ENCODE assay signal across 8 cellular contexts in genomic region chr12:67482751-67483661, GRCh38.
DNase-seq lines count a peak whose midpoint lies in the region; ATAC-seq and TF ChIP-seq lines count a peak whose summit lies in the region.

No MANE protein-coding gene starts in this region.

- H3K27me3 Mint-ChIP-seq in T-helper 1 cell treated with Interleukin-12 subunit alpha and Interleukin-12 subunit beta and Interleukin-4 antibody, amounts not matched to agents 30 μg/mL and 1 μg/mL, for 36 hours (ENCODE audit: low read depth): no peaks in the 10 kb centered on the region

- no peak overlapping the region for H3K27ac ChIP-seq in HL-60 (replicated peaks)

- TF ChIP-seq CTCF in AG10803 (conservative IDR thresholded peaks at IDR 0.05; ENCODE audit: low read length) (no peak), HL-60 (IDR thresholded peaks at IDR 0.05; ENCODE audit: insufficient read depth, low read length) (no peak), astrocyte of the cerebellum (IDR thresholded peaks at IDR 0.05; ENCODE audit: low read depth, low read length, missing control alignments) (no peak)

- H3K27ac Mint-ChIP-seq in T-helper 1 cell treated with Interleukin-12 subunit alpha and Interleukin-12 subunit beta and Interleukin-4 antibody, amounts not matched to agents 30 μg/mL and 1 μg/mL, for 36 hours: peak overlapping the region; percentile 33

- no peaks in the 10 kb centered on the region for H3K36me3 Mint-ChIP-seq in T-helper 1 cell treated with Interleukin-12 subunit alpha and Interleukin-12 subunit beta and Interleukin-4 antibody, amounts not matched to agents 30 μg/mL and 1 μg/mL, for 36 hours (ENCODE audit: low read depth)

- H3K4me1 Mint-ChIP-seq in T-helper 1 cell treated with Interleukin-12 subunit alpha and Interleukin-12 subunit beta and Interleukin-4 antibody, amounts not matched to agents 30 μg/mL and 1 μg/mL, for 36 hours (ENCODE audit: low read depth): peaks cover 27% of the 10 kb centered on the region

- H3K27me3 ChIP-seq in HL-60 (ENCODE audit: insufficient read depth, poor library complexity, severe bottlenecking): peaks cover 2% of the 10 kb centered on the region

- H3K4me3 Mint-ChIP-seq in T-helper 1 cell treated with Interleukin-12 subunit alpha and Interleukin-12 subunit beta and Interleukin-4 antibody, amounts not matched to agents 30 μg/mL and 1 μg/mL, for 36 hours: no peak overlapping the region

- no peak overlapping the region for H3K4me3 ChIP-seq in AG10803 (ENCODE audit: low read length)
- no peak overlapping the region for H3K4me3 ChIP-seq in HL-60 (replicated peaks; ENCODE audit: insufficient read depth, low read length)
- H3K4me3 ChIP-seq in astrocyte of the cerebellum (ENCODE audit: low read depth, low read length): no peak overlapping the region

- in situ Hi-C loops in astrocyte of the cerebellum (cut with HindIII; ENCODE audit: low sequenced_read_pairs): no loop called here

- peaks cover 10% of the 10 kb centered on the region for H3K9me3 Mint-ChIP-seq in T-helper 1 cell treated with Interleukin-12 subunit alpha and Interleukin-12 subunit beta and Interleukin-4 antibody, amounts not matched to agents 30 μg/mL and 1 μg/mL, for 36 hours

- peak; percentile 36 for ATAC-seq in GM19351 (IDR thresholded peaks at IDR 0.05; ENCODE audit: unreplicated experiment)

- peak; percentile 82 for DNase-seq in AG10803 (ENCODE audit: low read depth)
- peak; percentile 75 to 87 for DNase-seq in HL-60 (ENCODE audit: low read depth in 1 of 2, low spot score in 1 of 2)
- peak; percentile 12 for DNase-seq in astrocyte of the cerebellum (ENCODE audit: low read depth)
- DNase-seq in middle frontal gyrus (ENCODE audit: extremely low spot score, low spot score): peak; percentile 58
- DNase-seq in stimulated activated CD8-positive, alpha-beta memory T cell treated with anti-CD3 and anti-CD28 coated beads, Interleukin-4, amount 100 ng/mL, for 48 hours: peak; percentile 62
- no peak for DNase-seq in dedifferentiated amniotic fluid mesenchymal stem cell (ENCODE audit: extremely low spot score)
